ENCODE assay signal across 1 cellular context in the genomic region with DNA sequence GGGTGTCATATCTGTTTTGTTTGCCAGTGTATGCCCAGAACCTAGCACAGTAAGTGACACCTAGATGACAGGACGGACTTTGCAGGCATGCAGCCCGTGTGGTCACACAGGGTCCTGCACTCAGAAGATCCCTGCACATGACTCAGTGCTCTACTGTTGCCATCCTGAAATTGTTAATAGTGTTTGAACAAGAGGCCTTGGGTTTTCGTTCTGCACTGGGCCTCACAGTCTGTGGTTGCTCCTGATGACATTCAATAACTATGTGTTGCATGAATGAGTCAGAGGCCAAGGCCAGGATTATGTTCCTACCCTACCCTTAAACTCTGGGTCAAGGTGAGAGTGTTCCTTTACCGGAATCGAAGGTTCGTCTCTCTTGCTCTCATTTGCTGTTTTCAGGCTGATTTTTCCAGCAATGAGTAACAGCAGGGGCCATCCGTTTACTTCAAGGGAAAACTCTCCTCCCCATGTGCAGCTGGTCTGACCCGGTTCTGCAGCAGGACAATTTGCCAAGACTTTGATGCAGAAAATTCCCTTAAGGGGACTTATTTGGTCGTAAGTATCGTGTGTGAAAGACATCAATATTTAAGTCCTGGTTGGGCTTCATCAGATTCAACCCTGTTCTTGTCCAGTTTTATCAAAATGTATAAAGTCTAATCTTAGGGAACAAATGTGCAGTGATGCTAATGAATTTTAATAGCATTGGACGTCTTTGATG.
A peak's percentile ranks its signal among the peaks of the same experiment; 100 is the strongest.
TF ChIP-seq lines count a peak whose summit lies in the region.

No MANE protein-coding gene starts in this region.

TF ChIP-seq in HepG2, 621 proteins besides CTCF, POLR2A, EP300 and RAD21 (continued from another document and continues in another):
- TF ChIP-seq, protein P1, sequence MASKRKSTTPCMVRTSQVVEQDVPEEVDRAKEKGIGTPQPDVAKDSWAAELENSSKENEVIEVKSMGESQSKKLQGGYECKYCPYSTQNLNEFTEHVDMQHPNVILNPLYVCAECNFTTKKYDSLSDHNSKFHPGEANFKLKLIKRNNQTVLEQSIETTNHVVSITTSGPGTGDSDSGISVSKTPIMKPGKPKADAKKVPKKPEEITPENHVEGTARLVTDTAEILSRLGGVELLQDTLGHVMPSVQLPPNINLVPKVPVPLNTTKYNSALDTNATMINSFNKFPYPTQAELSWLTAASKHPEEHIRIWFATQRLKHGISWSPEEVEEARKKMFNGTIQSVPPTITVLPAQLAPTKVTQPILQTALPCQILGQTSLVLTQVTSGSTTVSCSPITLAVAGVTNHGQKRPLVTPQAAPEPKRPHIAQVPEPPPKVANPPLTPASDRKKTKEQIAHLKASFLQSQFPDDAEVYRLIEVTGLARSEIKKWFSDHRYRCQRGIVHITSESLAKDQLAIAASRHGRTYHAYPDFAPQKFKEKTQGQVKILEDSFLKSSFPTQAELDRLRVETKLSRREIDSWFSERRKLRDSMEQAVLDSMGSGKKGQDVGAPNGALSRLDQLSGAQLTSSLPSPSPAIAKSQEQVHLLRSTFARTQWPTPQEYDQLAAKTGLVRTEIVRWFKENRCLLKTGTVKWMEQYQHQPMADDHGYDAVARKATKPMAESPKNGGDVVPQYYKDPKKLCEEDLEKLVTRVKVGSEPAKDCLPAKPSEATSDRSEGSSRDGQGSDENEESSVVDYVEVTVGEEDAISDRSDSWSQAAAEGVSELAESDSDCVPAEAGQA (IDR thresholded peaks at IDR 0.05; ENCODE audit: low read depth), result no peak
- TF ChIP-seq, protein P1 (CRISPR knock-in tag; IDR thresholded peaks at IDR 0.05; ENCODE audit: borderline replicate concordance), result no peak
- TF ChIP-seq NCOA2 (CRISPR knock-in tag; IDR thresholded peaks at IDR 0.05), result peak; percentile 100
- no peak for TF ChIP-seq AGO2 (optimal IDR thresholded peaks at IDR 0.05; ENCODE audit: low read depth, low read length)
- TF ChIP-seq PAF1 (CRISPR knock-in tag; IDR thresholded peaks at IDR 0.05), result 0 out of 2 replicates have a peak, but pooled peaks have one; percentile 56
- TF ChIP-seq, protein P2, sequence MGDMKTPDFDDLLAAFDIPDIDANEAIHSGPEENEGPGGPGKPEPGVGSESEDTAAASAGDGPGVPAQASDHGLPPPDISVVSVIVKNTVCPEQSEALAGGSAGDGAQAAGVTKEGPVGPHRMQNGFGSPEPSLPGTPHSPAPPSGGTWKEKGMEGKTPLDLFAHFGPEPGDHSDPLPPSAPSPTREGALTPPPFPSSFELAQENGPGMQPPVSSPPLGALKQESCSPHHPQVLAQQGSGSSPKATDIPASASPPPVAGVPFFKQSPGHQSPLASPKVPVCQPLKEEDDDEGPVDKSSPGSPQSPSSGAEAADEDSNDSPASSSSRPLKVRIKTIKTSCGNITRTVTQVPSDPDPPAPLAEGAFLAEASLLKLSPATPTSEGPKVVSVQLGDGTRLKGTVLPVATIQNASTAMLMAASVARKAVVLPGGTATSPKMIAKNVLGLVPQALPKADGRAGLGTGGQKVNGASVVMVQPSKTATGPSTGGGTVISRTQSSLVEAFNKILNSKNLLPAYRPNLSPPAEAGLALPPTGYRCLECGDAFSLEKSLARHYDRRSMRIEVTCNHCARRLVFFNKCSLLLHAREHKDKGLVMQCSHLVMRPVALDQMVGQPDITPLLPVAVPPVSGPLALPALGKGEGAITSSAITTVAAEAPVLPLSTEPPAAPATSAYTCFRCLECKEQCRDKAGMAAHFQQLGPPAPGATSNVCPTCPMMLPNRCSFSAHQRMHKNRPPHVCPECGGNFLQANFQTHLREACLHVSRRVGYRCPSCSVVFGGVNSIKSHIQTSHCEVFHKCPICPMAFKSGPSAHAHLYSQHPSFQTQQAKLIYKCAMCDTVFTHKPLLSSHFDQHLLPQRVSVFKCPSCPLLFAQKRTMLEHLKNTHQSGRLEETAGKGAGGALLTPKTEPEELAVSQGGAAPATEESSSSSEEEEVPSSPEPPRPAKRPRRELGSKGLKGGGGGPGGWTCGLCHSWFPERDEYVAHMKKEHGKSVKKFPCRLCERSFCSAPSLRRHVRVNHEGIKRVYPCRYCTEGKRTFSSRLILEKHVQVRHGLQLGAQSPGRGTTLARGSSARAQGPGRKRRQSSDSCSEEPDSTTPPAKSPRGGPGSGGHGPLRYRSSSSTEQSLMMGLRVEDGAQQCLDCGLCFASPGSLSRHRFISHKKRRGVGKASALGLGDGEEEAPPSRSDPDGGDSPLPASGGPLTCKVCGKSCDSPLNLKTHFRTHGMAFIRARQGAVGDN (CRISPR knock-in tag; IDR thresholded peaks at IDR 0.05), result no peak
- TF ChIP-seq GTF2F1 (IDR thresholded peaks at IDR 0.05; ENCODE audit: low read length), result 0 out of 2 replicates have a peak, but pooled peaks have one; percentile 40
- TF ChIP-seq, protein P3, sequence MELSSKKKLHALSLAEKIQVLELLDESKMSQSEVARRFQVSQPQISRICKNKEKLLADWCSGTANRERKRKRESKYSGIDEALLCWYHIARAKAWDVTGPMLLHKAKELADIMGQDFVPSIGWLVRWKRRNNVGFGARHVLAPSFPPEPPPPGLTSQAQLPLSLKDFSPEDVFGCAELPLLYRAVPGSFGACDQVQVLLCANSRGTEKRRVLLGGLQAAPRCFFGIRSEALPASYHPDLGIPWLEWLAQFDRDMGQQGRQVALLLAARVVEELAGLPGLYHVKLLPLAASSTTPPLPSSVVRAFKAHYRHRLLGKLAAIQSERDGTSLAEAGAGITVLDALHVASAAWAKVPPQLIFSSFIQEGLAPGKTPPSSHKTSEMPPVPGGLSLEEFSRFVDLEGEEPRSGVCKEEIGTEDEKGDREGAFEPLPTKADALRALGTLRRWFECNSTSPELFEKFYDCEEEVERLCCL (CRISPR knock-in tag; IDR thresholded peaks at IDR 0.05; ENCODE audit: borderline replicate concordance), result peak; percentile 81; the same call in 1 of the 2 replicates
- no peak; the same call in 1 of the 2 replicates for TF ChIP-seq ZC3H13 (CRISPR knock-in tag; IDR thresholded peaks at IDR 0.05)
- TF ChIP-seq ZNF441 (CRISPR knock-in tag; IDR thresholded peaks at IDR 0.05; ENCODE audit: borderline replicate concordance), result peak; percentile 92
- peak; percentile 95 for TF ChIP-seq ZNF205 (CRISPR knock-in tag; IDR thresholded peaks at IDR 0.05)
- TF ChIP-seq RFX5 (IDR thresholded peaks at IDR 0.05; ENCODE audit: low read depth, low read length), result peak; percentile 69; the same call in 1 of the 2 replicates
- TF ChIP-seq KLF11 (CRISPR knock-in tag; IDR thresholded peaks at IDR 0.05), result peak; percentile 94
- TF ChIP-seq, protein P4, sequence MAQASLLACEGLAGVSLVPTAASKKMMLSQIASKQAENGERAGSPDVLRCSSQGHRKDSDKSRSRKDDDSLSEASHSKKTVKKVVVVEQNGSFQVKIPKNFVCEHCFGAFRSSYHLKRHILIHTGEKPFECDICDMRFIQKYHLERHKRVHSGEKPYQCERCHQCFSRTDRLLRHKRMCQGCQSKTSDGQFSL (CRISPR knock-in tag; IDR thresholded peaks at IDR 0.05), result no peak
- TF ChIP-seq HMG20A (CRISPR knock-in tag; IDR thresholded peaks at IDR 0.05; ENCODE audit: borderline replicate concordance), result peak; percentile 100
- TF ChIP-seq, protein P5, sequence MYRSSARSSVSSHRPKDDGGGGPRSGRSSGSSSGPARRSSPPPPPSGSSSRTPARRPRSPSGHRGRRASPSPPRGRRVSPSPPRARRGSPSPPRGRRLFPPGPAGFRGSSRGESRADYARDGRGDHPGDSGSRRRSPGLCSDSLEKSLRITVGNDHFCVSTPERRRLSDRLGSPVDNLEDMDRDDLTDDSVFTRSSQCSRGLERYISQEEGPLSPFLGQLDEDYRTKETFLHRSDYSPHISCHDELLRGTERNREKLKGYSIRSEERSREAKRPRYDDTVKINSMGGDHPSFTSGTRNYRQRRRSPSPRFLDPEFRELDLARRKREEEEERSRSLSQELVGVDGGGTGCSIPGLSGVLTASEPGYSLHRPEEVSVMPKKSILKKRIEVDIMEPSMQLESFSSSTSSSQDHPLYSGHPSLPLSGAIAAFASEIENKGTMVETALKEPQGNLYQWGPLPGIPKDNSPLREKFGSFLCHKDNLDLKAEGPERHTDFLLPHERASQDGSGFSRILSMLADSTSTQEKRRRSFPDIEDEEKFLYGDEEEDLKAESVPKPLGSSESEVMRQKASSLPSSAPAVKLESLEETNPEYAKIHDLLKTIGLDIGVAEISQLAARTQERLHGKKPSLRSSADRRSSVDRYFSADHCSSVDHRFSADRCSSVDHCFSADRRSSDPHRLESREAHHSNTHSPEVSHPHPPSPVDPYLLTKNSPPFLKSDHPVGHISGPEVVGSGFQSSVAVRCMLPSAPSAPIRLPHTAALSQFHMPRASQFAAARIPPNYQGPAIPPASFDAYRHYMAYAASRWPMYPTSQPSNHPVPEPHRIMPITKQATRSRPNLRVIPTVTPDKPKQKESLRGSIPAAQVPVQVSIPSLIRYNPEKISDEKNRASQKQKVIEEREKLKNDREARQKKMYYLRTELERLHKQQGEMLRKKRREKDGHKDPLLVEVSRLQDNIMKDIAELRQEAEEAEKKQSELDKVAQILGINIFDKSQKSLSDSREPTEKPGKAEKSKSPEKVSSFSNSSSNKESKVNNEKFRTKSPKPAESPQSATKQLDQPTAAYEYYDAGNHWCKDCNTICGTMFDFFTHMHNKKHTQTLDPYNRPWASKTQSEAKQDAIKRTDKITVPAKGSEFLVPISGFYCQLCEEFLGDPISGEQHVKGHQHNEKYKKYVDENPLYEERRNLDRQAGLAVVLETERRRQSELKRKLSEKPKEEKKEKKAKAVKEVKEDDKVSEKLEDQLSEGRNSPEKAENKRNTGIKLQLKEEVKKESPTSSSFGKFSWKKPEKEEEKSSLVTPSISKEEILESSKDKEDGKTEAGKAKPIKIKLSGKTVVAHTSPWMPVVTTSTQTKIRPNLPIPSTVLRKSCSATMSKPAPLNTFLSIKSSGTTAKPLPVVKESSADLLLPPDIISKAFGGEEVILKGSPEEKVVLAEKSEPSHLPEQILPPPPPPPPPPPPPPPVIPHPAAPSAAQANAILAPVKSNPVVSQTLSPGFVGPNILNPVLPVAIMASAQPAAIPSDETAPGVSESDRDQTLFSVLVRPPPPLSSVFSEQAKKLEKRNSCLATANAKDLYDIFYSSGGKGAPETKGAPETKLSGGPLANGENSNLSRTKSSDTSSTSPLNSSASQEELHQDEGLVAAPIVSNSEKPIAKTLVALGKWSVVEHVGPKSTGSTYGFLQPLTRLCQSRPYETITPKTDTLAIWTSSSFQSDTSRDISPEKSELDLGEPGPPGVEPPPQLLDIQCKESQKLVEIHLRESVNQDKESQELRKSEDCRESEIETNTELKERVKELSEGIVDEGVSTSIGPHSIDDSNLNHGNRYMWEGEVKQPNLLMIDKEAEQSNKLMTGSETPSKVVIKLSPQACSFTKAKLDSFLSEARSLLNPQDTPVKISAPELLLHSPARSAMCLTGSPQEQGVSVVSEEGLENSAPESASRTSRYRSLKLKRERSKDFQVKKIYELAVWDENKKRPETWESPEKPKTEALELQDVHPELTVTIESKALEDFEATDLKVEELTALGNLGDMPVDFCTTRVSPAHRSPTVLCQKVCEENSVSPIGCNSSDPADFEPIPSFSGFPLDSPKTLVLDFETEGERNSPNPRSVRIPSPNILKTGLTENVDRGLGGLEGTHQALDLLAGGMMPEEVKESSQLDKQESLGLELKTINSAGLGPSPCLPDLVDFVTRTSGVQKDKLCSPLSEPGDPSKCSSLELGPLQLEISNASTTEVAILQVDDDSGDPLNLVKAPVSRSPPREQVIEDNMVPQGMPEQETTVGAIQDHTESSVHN (CRISPR knock-in tag; IDR thresholded peaks at IDR 0.05), result peak; percentile 96
- TF ChIP-seq ZNF451 (CRISPR knock-in tag; IDR thresholded peaks at IDR 0.05), result no peak; the same call in 1 of the 2 replicates
- peak; percentile 97 for TF ChIP-seq STAT5B (CRISPR knock-in tag; IDR thresholded peaks at IDR 0.05)
- TF ChIP-seq ZNF160 (CRISPR knock-in tag; IDR thresholded peaks at IDR 0.05), result peak; percentile 40
- TF ChIP-seq GPN1 (CRISPR knock-in tag; IDR thresholded peaks at IDR 0.05; ENCODE audit: borderline replicate concordance), result no peak
- TF ChIP-seq BORCS8-MEF2B (CRISPR knock-in tag; IDR thresholded peaks at IDR 0.05), result peak; percentile 59; the same call in 1 of the 2 replicates
- TF ChIP-seq NONO (IDR thresholded peaks at IDR 0.05), result no peak
- no peak for TF ChIP-seq NONO (CRISPR knock-in tag; conservative IDR thresholded peaks at IDR 0.05)
- peak; percentile 91 for TF ChIP-seq SATB2 (CRISPR knock-in tag; IDR thresholded peaks at IDR 0.05)
- TF ChIP-seq NR2F2 (IDR thresholded peaks at IDR 0.05; ENCODE audit: borderline replicate concordance, low read depth), result peak; percentile 98
- 0 out of 2 replicates have a peak, but pooled peaks have one; percentile 30 for TF ChIP-seq ZNF121 (CRISPR knock-in tag; IDR thresholded peaks at IDR 0.05)
- TF ChIP-seq IKZF4 (CRISPR knock-in tag; IDR thresholded peaks at IDR 0.05; ENCODE audit: borderline replicate concordance, low read depth, not compliant biosample characterization), result peak; percentile 64
- TF ChIP-seq NR2F6 (IDR thresholded peaks at IDR 0.05), result peak; percentile 99
- TF ChIP-seq NR2F6 (CRISPR knock-in tag; IDR thresholded peaks at IDR 0.05), result peak; percentile 100
- no peak for TF ChIP-seq ZNF10 (CRISPR knock-in tag; IDR thresholded peaks at IDR 0.05; ENCODE audit: borderline replicate concordance, low read depth)
- TF ChIP-seq ZNF143 (CRISPR knock-in tag; IDR thresholded peaks at IDR 0.05), result peak; percentile 58; the same call in 1 of the 2 replicates
- TF ChIP-seq ZNF598 (CRISPR knock-in tag; IDR thresholded peaks at IDR 0.05; ENCODE audit: borderline replicate concordance), result peak; percentile 42; the same call in 1 of the 2 replicates
- TF ChIP-seq ELF4 (CRISPR knock-in tag; IDR thresholded peaks at IDR 0.05; ENCODE audit: borderline replicate concordance), result 0 out of 2 replicates have a peak, but pooled peaks have one; percentile 52
